Comparison of ENCODE assay signal across 21 cellular contexts in genomic region chr13:65889368-65889767, GRCh38.
"Had no signal": no experiment of that assay in that cellular context is flagged by ENCODE, and none has a peak within 500 bp of the region (broad histone marks: within the 10 kb centered on the region; RNA-seq: fewer than 3 reads in every experiment).

No MANE protein-coding gene starts in this region.

- H3K4me1 Mint-ChIP-seq: activated CD4-positive, alpha-beta T cell treated with anti-CD3 and anti-CD28 coated beads, Interleukin-2, amount 10 ng/mL, durations not matched to agents 7 days and 5 days; activated naive CD4-positive, alpha-beta T cell treated with anti-CD3 and anti-CD28 coated beads, Interleukin-2, amount 10 ng/mL, durations not matched to agents 7 days and 5 days; activated naive CD8-positive, alpha-beta T cell treated with anti-CD3 and anti-CD28 coated beads, Interleukin-2, amount 50 U/mL, for 24 hours; mesothelial cell of epicardium; nephron; stimulated activated naive B cell treated with anti-CD40 and anti-IgM and Interleukin-4, amounts not matched to agents 10 μg/mL and 1 μg/mL and 100 μg/mL, for 72 hours had no signal

- H3K27ac ChIP-seq: breast epithelium, thyroid gland had no signal

- H3K27me3 Mint-ChIP-seq: activated CD4-positive, alpha-beta T cell treated with anti-CD3 and anti-CD28 coated beads, Interleukin-2, amount 10 ng/mL, durations not matched to agents 7 days and 5 days; activated naive CD4-positive, alpha-beta T cell treated with anti-CD3 and anti-CD28 coated beads, Interleukin-2, amount 10 ng/mL, durations not matched to agents 7 days and 5 days; activated naive CD8-positive, alpha-beta T cell treated with anti-CD3 and anti-CD28 coated beads, Interleukin-2, amount 50 U/mL, for 24 hours; stimulated activated naive B cell treated with anti-CD40 and anti-IgM and Interleukin-4, amounts not matched to agents 10 μg/mL and 1 μg/mL and 100 μg/mL, for 72 hours had no signal

- H3K36me3 Mint-ChIP-seq: activated naive CD4-positive, alpha-beta T cell treated with anti-CD3 and anti-CD28 coated beads, Interleukin-2, amount 10 ng/mL, durations not matched to agents 7 days and 5 days; mesothelial cell of epicardium; stimulated activated naive B cell treated with anti-CD40 and anti-IgM and Interleukin-4, amounts not matched to agents 10 μg/mL and 1 μg/mL and 100 μg/mL, for 72 hours had no signal

- H3K36me3 ChIP-seq: breast epithelium, thyroid gland had no signal

- H3K4me1 ChIP-seq: breast epithelium, thyroid gland had no signal

- H3K9me3 ChIP-seq: breast epithelium, thyroid gland had no signal

- H3K9me3 Mint-ChIP-seq: activated naive CD4-positive, alpha-beta T cell treated with anti-CD3 and anti-CD28 coated beads, Interleukin-2, amount 10 ng/mL, durations not matched to agents 7 days and 5 days; nephron; stimulated activated naive B cell treated with anti-CD40 and anti-IgM and Interleukin-4, amounts not matched to agents 10 μg/mL and 1 μg/mL and 100 μg/mL, for 72 hours had no signal

- H3K4me3 ChIP-seq: breast epithelium, lung, thyroid gland had no signal

- H3K4me3 Mint-ChIP-seq: activated CD4-positive, alpha-beta T cell treated with anti-CD3 and anti-CD28 coated beads, Interleukin-2, amount 10 ng/mL, durations not matched to agents 7 days and 5 days; activated naive CD4-positive, alpha-beta T cell treated with anti-CD3 and anti-CD28 coated beads, Interleukin-2, amount 10 ng/mL, durations not matched to agents 7 days and 5 days; activated naive CD8-positive, alpha-beta T cell treated with anti-CD3 and anti-CD28 coated beads, Interleukin-2, amount 50 U/mL, for 24 hours; activated T-cell treated with anti-CD3 and anti-CD28 coated beads, Interleukin-2, amount 50 U/mL, for 4 hours; mesothelial cell of epicardium; nephron; stimulated activated naive B cell treated with anti-CD40 and anti-IgM and Interleukin-4, amounts not matched to agents 10 μg/mL and 1 μg/mL and 100 μg/mL, for 72 hours had no signal

- ATAC-seq: activated CD4-positive, CD25-positive, alpha-beta regulatory T cell treated with anti-CD3 and anti-CD28 coated beads, Interleukin-2, amount 50 U/mL, for 24 hours; activated naive CD8-positive, alpha-beta T cell treated with anti-CD3 and anti-CD28 coated beads, Interleukin-2, amount 50 U/mL, for 24 hours; activated T-cell treated with anti-CD3 and anti-CD28 coated beads, Interleukin-2, amount 50 U/mL, for 4 hours; esophagus mucosa; left lobe of liver; stimulated activated naive B cell treated with anti-CD40 and anti-IgM and Interleukin-4, amounts not matched to agents 10 μg/mL and 1 μg/mL and 100 μg/mL, for 72 hours had no signal

- DNase-seq: activated CD4-positive, alpha-beta T cell treated with anti-CD3 and anti-CD28 coated beads, Interleukin-2, amount 10 ng/mL, durations not matched to agents 7 days and 5 days; activated CD8-positive, alpha-beta memory T cell treated with anti-CD3 and anti-CD28 coated beads, Interleukin-2, amount 50 U/mL, for 4 hours; activated naive CD4-positive, alpha-beta T cell treated with anti-CD3 and anti-CD28 coated beads, Interleukin-2, amount 10 ng/mL, durations not matched to agents 7 days and 5 days; activated naive CD8-positive, alpha-beta T cell treated with anti-CD3 and anti-CD28 coated beads, Interleukin-2, amount 50 U/mL, for 24 hours; activated T-cell treated with anti-CD3 and anti-CD28 coated beads, Interleukin-2, amount 50 U/mL, for 4 hours; aorta; cerebellar nuclear complex; cortex of kidney; effector CD4-positive, alpha-beta T cell; hypothalamus; retina; stimulated activated naive B cell treated with anti-CD40 and anti-IgM and Interleukin-4, amounts not matched to agents 10 μg/mL and 1 μg/mL and 100 μg/mL, for 72 hours; T-helper 9 cell; thyroid gland had no signal

- H3K27ac Mint-ChIP-seq: activated CD4-positive, alpha-beta T cell treated with anti-CD3 and anti-CD28 coated beads, Interleukin-2, amount 10 ng/mL, durations not matched to agents 7 days and 5 days; activated naive CD4-positive, alpha-beta T cell treated with anti-CD3 and anti-CD28 coated beads, Interleukin-2, amount 10 ng/mL, durations not matched to agents 7 days and 5 days; activated naive CD8-positive, alpha-beta T cell treated with anti-CD3 and anti-CD28 coated beads, Interleukin-2, amount 50 U/mL, for 24 hours; mesothelial cell of epicardium; nephron; stimulated activated naive B cell treated with anti-CD40 and anti-IgM and Interleukin-4, amounts not matched to agents 10 μg/mL and 1 μg/mL and 100 μg/mL, for 72 hours had no signal

- H3K27me3 ChIP-seq: breast epithelium, thyroid gland had no signal
